Comparison of ENCODE assay signal across 13 cellular contexts in genomic region chr17:29763273-29763672, GRCh38.
DNase-seq lines count a peak whose midpoint lies in the region; TF ChIP-seq lines count a peak whose summit lies in the region.
"Had no signal": no experiment of that assay in that cellular context is flagged by ENCODE, and none has a peak within 500 bp of the region (broad histone marks: within the 10 kb centered on the region; RNA-seq: fewer than 3 reads in every experiment).

No MANE protein-coding gene starts in this region.

- H3K27me3 ChIP-seq in breast epithelium (no peaks in the 10 kb centered on the region), neural cell (ENCODE audit: insufficient read depth, low read depth, low read length) (no peaks in the 10 kb centered on the region)
- H3K27me3 ChIP-seq: BLaER1 had no signal

- no peak overlapping the region for H3K9ac ChIP-seq in neural cell (ENCODE audit: low read length)
- H3K9ac ChIP-seq: BLaER1 had no signal

- no peak for TF ChIP-seq POLR2A in breast epithelium (IDR thresholded peaks at IDR 0.05)

- no peak for TF ChIP-seq EP300 in neural cell (conservative IDR thresholded peaks at IDR 0.05; ENCODE audit: poor library complexity, severe bottlenecking)

- peaks cover 0 to 3% of the 10 kb centered on the region in 2 donors for H3K4me1 ChIP-seq in breast epithelium

- intact Hi-C loops in MCF 10A (cut with micrococcal nuclease) = no loop called here
- intact Hi-C loops in breast epithelium (cut with DNase I; ENCODE audit: low total_unique reads) = no loop called here

- POLR2A ChIA-PET in MCF 10A (lab: Yijun Ruan, JAX) (interaction anchor here (1.2 to 2.2 kb wide), 3 partner anchors 13 to 124 kb away, joined by 4 to 9 read pairs (median 5); no protein-coding TSS in a partner anchor), HEK293T (lab: Yijun Ruan, JAX) (no interaction called here)

- H4K20me1 ChIP-seq in neural cell (ENCODE audit: insufficient read depth) = peaks cover 9% of the 10 kb centered on the region

- no TSS peak for BruUV-seq in MCF 10A (replicated peaks; lab: Mats Ljungman, UMichigan)

- H3K36me3 ChIP-seq in breast epithelium (no peaks in the 10 kb centered on the region), neural cell (ENCODE audit: insufficient read depth, low read length) (no peaks in the 10 kb centered on the region)
- H3K36me3 ChIP-seq: BLaER1 had no signal

- TF ChIP-seq RAD21 in neural cell (conservative IDR thresholded peaks at IDR 0.05) = no peak

- no peak overlapping the region for H3K27ac ChIP-seq in breast epithelium
- peak overlapping the region; percentile 42 for H3K27ac ChIP-seq in neural cell (ENCODE audit: low read length)
- H3K27ac ChIP-seq: BLaER1 had no signal

- no peak for DNase-seq in MCF 10A (ENCODE audit: unreplicated experiment)
- no peak for DNase-seq in breast epithelium (ENCODE audit: low spot score in 2 of 2)
- DNase-seq in HEK293T (ENCODE audit: extremely low spot score) = no peak
- DNase-seq in DMS 273 treated with DMSO at 0.1 percent for 48 hours (lab: John Stamatoyannopoulos, UW) = no peak
- DNase-seq in DMS53 (lab: John Stamatoyannopoulos, UW) = no peak
- no peak for DNase-seq in inferior parietal cortex (ENCODE audit: extremely low spot score)
- DNase-seq: DMS79, H7 had no signal

- no peaks in the 10 kb centered on the region for H3K27me3 Mint-ChIP-seq in MCF 10A (ENCODE audit: insufficient read depth, unreplicated experiment)
- H3K27me3 Mint-ChIP-seq: IgD-negative memory B cell had no signal

- no peak overlapping the region for H3K4me3 Mint-ChIP-seq in MCF 10A (ENCODE audit: unreplicated experiment)

- H3K4me3 ChIP-seq in breast epithelium = no peak overlapping the region
- H3K4me3 ChIP-seq in neural cell (ENCODE audit: low read length) = peak overlapping the region; percentile 40
- H3K4me3 ChIP-seq: BLaER1, GM12878, GM23338 had no signal

- no peaks in the 10 kb centered on the region for H3K9me2 ChIP-seq in neural cell (ENCODE audit: insufficient read depth, low read length)

- H3K27ac Mint-ChIP-seq in MCF 10A (ENCODE audit: low read depth, unreplicated experiment) = peak overlapping the region; percentile 49
- H3K27ac Mint-ChIP-seq: GM23338 had no signal

- peaks cover 16% of the 10 kb centered on the region for H3K4me1 Mint-ChIP-seq in MCF 10A (ENCODE audit: insufficient read depth, unreplicated experiment)

- H3K9me3 ChIP-seq in breast epithelium (no peaks in the 10 kb centered on the region), neural cell (ENCODE audit: low read length) (no peaks in the 10 kb centered on the region)
- H3K9me3 ChIP-seq: BLaER1 had no signal

- H3K9me3 Mint-ChIP-seq in MCF 10A (ENCODE audit: unreplicated experiment) = no peaks in the 10 kb centered on the region
- H3K9me3 Mint-ChIP-seq: GM23338, IgD-negative memory B cell had no signal

- H3K79me2 ChIP-seq in neural cell (replicated peaks; ENCODE audit: insufficient read depth, low read length) = peaks cover 2% of the 10 kb centered on the region

- no peaks in the 10 kb centered on the region for H3K36me3 Mint-ChIP-seq in MCF 10A (ENCODE audit: insufficient read depth, unreplicated experiment)

- peaks cover 7% of the 10 kb centered on the region for H3F3A ChIP-seq in neural cell (ENCODE audit: insufficient read depth, low read length, poor library complexity, severe bottlenecking)

- H3K4me2 ChIP-seq in neural cell (ENCODE audit: low read length) = peak overlapping the region; percentile 53
- H3K4me2 ChIP-seq: BLaER1, GM23338 had no signal

- TF ChIP-seq CTCF in MCF 10A (IDR thresholded peaks at IDR 0.05; ENCODE audit: unreplicated experiment) = no peak
- no peak for TF ChIP-seq CTCF in breast epithelium (IDR thresholded peaks at IDR 0.05)
- no peak for TF ChIP-seq CTCF in neural cell (IDR thresholded peaks at IDR 0.05; ENCODE audit: poor library complexity, severe bottlenecking)

- H2AFZ ChIP-seq in neural cell (ENCODE audit: low read depth, low read length) = no peak overlapping the region
- H2AFZ ChIP-seq: GM23338 had no signal

- CTCF ChIA-PET in MCF 10A (lab: Yijun Ruan, JAX) = interaction anchor here (1.4 kb wide), 2 partner anchors 143 to 168 kb away, joined by 3 to 4 read pairs; no protein-coding TSS in a partner anchor
- CTCF ChIA-PET in HEK293T (lab: Yijun Ruan, JAX) = no interaction called here

TF ChIP-seq in HEK293T, 16 proteins besides CTCF, POLR2A, EP300 and RAD21:
- TF ChIP-seq HDGF (IDR thresholded peaks at IDR 0.05; ENCODE audit: borderline replicate concordance) = no peak
- peak; percentile 83 for TF ChIP-seq ZNF384 (IDR thresholded peaks at IDR 0.05)

TF ChIP-seq in neural cell, 6 proteins besides CTCF, POLR2A, EP300 and RAD21:
- TF ChIP-seq MXI1 (conservative IDR thresholded peaks at IDR 0.05; ENCODE audit: poor library complexity, severe bottlenecking) = no peak
- TF ChIP-seq SMC3 (conservative IDR thresholded peaks at IDR 0.05; ENCODE audit: poor library complexity) = no peak
- no peak for TF ChIP-seq POLR2AphosphoS5 (IDR thresholded peaks at IDR 0.05)
- no peak for TF ChIP-seq TAF1 (IDR thresholded peaks at IDR 0.05; ENCODE audit: low read depth)
- TF ChIP-seq, protein P1, sequence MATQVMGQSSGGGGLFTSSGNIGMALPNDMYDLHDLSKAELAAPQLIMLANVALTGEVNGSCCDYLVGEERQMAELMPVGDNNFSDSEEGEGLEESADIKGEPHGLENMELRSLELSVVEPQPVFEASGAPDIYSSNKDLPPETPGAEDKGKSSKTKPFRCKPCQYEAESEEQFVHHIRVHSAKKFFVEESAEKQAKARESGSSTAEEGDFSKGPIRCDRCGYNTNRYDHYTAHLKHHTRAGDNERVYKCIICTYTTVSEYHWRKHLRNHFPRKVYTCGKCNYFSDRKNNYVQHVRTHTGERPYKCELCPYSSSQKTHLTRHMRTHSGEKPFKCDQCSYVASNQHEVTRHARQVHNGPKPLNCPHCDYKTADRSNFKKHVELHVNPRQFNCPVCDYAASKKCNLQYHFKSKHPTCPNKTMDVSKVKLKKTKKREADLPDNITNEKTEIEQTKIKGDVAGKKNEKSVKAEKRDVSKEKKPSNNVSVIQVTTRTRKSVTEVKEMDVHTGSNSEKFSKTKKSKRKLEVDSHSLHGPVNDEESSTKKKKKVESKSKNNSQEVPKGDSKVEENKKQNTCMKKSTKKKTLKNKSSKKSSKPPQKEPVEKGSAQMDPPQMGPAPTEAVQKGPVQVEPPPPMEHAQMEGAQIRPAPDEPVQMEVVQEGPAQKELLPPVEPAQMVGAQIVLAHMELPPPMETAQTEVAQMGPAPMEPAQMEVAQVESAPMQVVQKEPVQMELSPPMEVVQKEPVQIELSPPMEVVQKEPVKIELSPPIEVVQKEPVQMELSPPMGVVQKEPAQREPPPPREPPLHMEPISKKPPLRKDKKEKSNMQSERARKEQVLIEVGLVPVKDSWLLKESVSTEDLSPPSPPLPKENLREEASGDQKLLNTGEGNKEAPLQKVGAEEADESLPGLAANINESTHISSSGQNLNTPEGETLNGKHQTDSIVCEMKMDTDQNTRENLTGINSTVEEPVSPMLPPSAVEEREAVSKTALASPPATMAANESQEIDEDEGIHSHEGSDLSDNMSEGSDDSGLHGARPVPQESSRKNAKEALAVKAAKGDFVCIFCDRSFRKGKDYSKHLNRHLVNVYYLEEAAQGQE (IDR thresholded peaks at IDR 0.05; ENCODE audit: borderline replicate concordance) = no peak
- no peak for TF ChIP-seq EZH2 (IDR thresholded peaks at IDR 0.05; ENCODE audit: borderline replicate concordance, insufficient read depth, low read length, poor library complexity, severe bottlenecking)
